9 cellular contexts compared by ENCODE assay signal in genomic region chr7:66013938-66014337, GRCh38. TPM values are rescaled to one million over a fixed set of nuclear protein-coding genes. Genes with fewer than 3 reads are reported as not detected.
DNase-seq lines count a peak whose midpoint lies in the region; ATAC-seq and TF ChIP-seq lines count a peak whose summit lies in the region.
"Had no signal": no experiment of that assay in that cellular context is flagged by ENCODE, and none has a peak within 500 bp of the region (broad histone marks: within the 10 kb centered on the region; RNA-seq: fewer than 3 reads in every experiment).

No MANE protein-coding gene starts in this region.

- TF ChIP-seq CTCF in A673 (conservative IDR thresholded peaks at IDR 0.05; ENCODE audit: low read depth, low read length) (peak; percentile 60), HEK293 (tag by site-specific recombination; IDR thresholded peaks at IDR 0.05) (no peak), WERI-Rb-1 (IDR thresholded peaks at IDR 0.05; ENCODE audit: low read depth, low read length) (peak; percentile 53), suprapubic skin (IDR thresholded peaks at IDR 0.05) (peak in 1 of 2 donors; percentile 33)

- H3K4me1 Mint-ChIP-seq in activated CD8-positive, alpha-beta T cell treated with anti-CD3 and anti-CD28 coated beads, Interleukin-2, amount 10 ng/mL, durations not matched to agents 7 days and 5 days (ENCODE audit: low read depth), result no peaks in the 10 kb centered on the region

- no peak for ATAC-seq in activated CD8-positive, alpha-beta T cell treated with anti-CD3 and anti-CD28 coated beads, Interleukin-2, amount 10 ng/mL, durations not matched to agents 7 days and 5 days
- ATAC-seq in GM21723 (IDR thresholded peaks at IDR 0.05; ENCODE audit: unreplicated experiment) (no peak), GM18505 (IDR thresholded peaks at IDR 0.05; ENCODE audit: unreplicated experiment) (no peak)
- ATAC-seq: GM12878 had no signal

- H3K4me3 Mint-ChIP-seq in activated CD8-positive, alpha-beta T cell treated with anti-CD3 and anti-CD28 coated beads, Interleukin-2, amount 10 ng/mL, durations not matched to agents 7 days and 5 days, result no peak overlapping the region

- intact Hi-C loops in A673 (cut with micrococcal nuclease; ENCODE audit: unreplicated experiment), result no loop called here

- no peaks in the 10 kb centered on the region for H3K27me3 ChIP-seq in A673 (replicated peaks; ENCODE audit: insufficient read depth, low read depth, low read length, poor library complexity)
- no peaks in the 10 kb centered on the region for H3K27me3 ChIP-seq in WERI-Rb-1 (ENCODE audit: insufficient read depth, low read depth, severe bottlenecking)
- H3K27me3 ChIP-seq in suprapubic skin, result no peaks in the 10 kb centered on the region

- WGBS in suprapubic skin, result 59% methylated on average over 5 of the region's 5 CpGs

- DNase-seq in A673 (ENCODE audit: low spot score) (peak; percentile 36), WERI-Rb-1 (peak; percentile 42), iPS-NIHi7 (ENCODE audit: extremely low spot score) (peak; percentile 44), suprapubic skin (ENCODE audit: low spot score in 2 of 2) (no peak)
- no peak for DNase-seq in activated CD8-positive, alpha-beta T cell treated with anti-CD3 and anti-CD28 coated beads, Interleukin-2, amount 10 ng/mL, durations not matched to agents 7 days and 5 days

- H3K27ac ChIP-seq in A673 (ENCODE audit: low read depth, low read length, poor library complexity, severe bottlenecking) (no peak overlapping the region), HEK293 (ENCODE audit: extremely low read depth, low read depth, low read length) (no peak overlapping the region), WERI-Rb-1 (no peak overlapping the region), suprapubic skin (no peak overlapping the region)

- no peak overlapping the region for H3K4me3 ChIP-seq in A673 (ENCODE audit: low read depth, low read length, poor library complexity, severe bottlenecking)
- H3K4me3 ChIP-seq in HEK293 (ENCODE audit: low read depth, low read length), result no peak overlapping the region
- no peak overlapping the region for H3K4me3 ChIP-seq in WERI-Rb-1 (ENCODE audit: low read depth, low read length)
- H3K4me3 ChIP-seq in suprapubic skin, result no peak overlapping the region
- H3K4me3 ChIP-seq: GM12878 had no signal

- H3K4me1 ChIP-seq in A673 (ENCODE audit: insufficient read depth, low read length, poor library complexity, severe bottlenecking), result no peaks in the 10 kb centered on the region
- H3K4me1 ChIP-seq in HEK293 (ENCODE audit: control insufficient read depth, insufficient read depth, low read length), result no peaks in the 10 kb centered on the region
- H3K4me1 ChIP-seq in suprapubic skin, result peaks cover 3% of the 10 kb centered on the region

- TF ChIP-seq POLR2A in suprapubic skin (IDR thresholded peaks at IDR 0.05) (no peak), GM18505 (IDR thresholded peaks at IDR 0.05; ENCODE audit: borderline replicate concordance, extremely low read depth, insufficient read depth, insufficient read length) (no peak)

- no peak overlapping the region for H3K27ac Mint-ChIP-seq in activated CD8-positive, alpha-beta T cell treated with anti-CD3 and anti-CD28 coated beads, Interleukin-2, amount 10 ng/mL, durations not matched to agents 7 days and 5 days

- H3K36me3 ChIP-seq in A673 (ENCODE audit: insufficient read depth, low read length, poor library complexity, severe bottlenecking) (no peaks in the 10 kb centered on the region), HEK293 (ENCODE audit: control insufficient read depth in 2 of 2, insufficient read depth in 1 of 2, low read length in 2 of 2) (no peaks in the 10 kb centered on the region), WERI-Rb-1 (no peaks in the 10 kb centered on the region), suprapubic skin (no peaks in the 10 kb centered on the region)

- TF ChIP-seq EP300 in suprapubic skin (IDR thresholded peaks at IDR 0.05), result no peak

- H3K27me3 Mint-ChIP-seq in activated CD8-positive, alpha-beta T cell treated with anti-CD3 and anti-CD28 coated beads, Interleukin-2, amount 10 ng/mL, durations not matched to agents 7 days and 5 days (ENCODE audit: low read depth), result peaks cover 2% of the 10 kb centered on the region

- H3K9me3 Mint-ChIP-seq in activated CD8-positive, alpha-beta T cell treated with anti-CD3 and anti-CD28 coated beads, Interleukin-2, amount 10 ng/mL, durations not matched to agents 7 days and 5 days (ENCODE audit: insufficient read depth), result no peaks in the 10 kb centered on the region

- H3K9me3 ChIP-seq in A673 (ENCODE audit: low read depth, low read length, poor library complexity, severe bottlenecking) (no peaks in the 10 kb centered on the region), HEK293 (ENCODE audit: control insufficient read depth, insufficient read depth, low read depth, low read length) (no peaks in the 10 kb centered on the region), WERI-Rb-1 (ENCODE audit: severe bottlenecking) (no peaks in the 10 kb centered on the region), suprapubic skin (no peaks in the 10 kb centered on the region)

- POLR2A ChIA-PET in A673 (lab: Charles Lee; ENCODE audit: low non-redundant PET), result no interaction called here
- POLR2A ChIA-PET in HEK293 (lab: Yijun Ruan, JAX), result interaction anchor here (0.5 kb wide), 1 partner anchor 55 kb away, joined by 4 read pairs; no protein-coding TSS in a partner anchor
- POLR2A ChIA-PET in activated CD8-positive, alpha-beta T cell treated with anti-CD3 and anti-CD28 coated beads, Interleukin-2, amount 10 ng/mL, durations not matched to agents 7 days and 5 days (lab: Charles Lee), result no interaction called here

- BruUV-seq in A673 (replicated peaks; lab: Mats Ljungman, UMichigan), result no TSS peak

- H3K36me3 Mint-ChIP-seq in activated CD8-positive, alpha-beta T cell treated with anti-CD3 and anti-CD28 coated beads, Interleukin-2, amount 10 ng/mL, durations not matched to agents 7 days and 5 days (ENCODE audit: low read depth), result no peaks in the 10 kb centered on the region

- CTCF ChIA-PET in A673 (lab: Charles Lee) (no interaction called here), HEK293 (lab: Yijun Ruan, JAX) (interaction anchor here (0.5 to 0.6 kb wide), 4 partner anchors 42 to 1063 kb away, joined by 3 read pairs; no protein-coding TSS in a partner anchor)
- CTCF ChIA-PET in activated CD8-positive, alpha-beta T cell treated with anti-CD3 and anti-CD28 coated beads, Interleukin-2, amount 10 ng/mL, durations not matched to agents 7 days and 5 days (lab: Charles Lee), result no interaction called here

TF ChIP-seq in HEK293, 187 proteins besides CTCF, POLR2A, EP300 and RAD21:
- TF ChIP-seq ZNF654 (tag by site-specific recombination; IDR thresholded peaks at IDR 0.05; ENCODE audit: low read depth), result peak; percentile 45; the same call in 1 of the 2 replicates
- no peak for TF ChIP-seq HOXD13 (CRISPR knock-in tag; IDR thresholded peaks at IDR 0.05; ENCODE audit: borderline replicate concordance)
- no peak for TF ChIP-seq FEZF1 (tag by site-specific recombination; IDR thresholded peaks at IDR 0.05)
- TF ChIP-seq ZSCAN23 (tag by site-specific recombination; IDR thresholded peaks at IDR 0.05), result no peak
- no peak for TF ChIP-seq ZNF280D (tag by site-specific recombination; IDR thresholded peaks at IDR 0.05)
- no peak for TF ChIP-seq BCL6B (tag by site-specific recombination; IDR thresholded peaks at IDR 0.05)
- no peak for TF ChIP-seq ZFP69B (tag by site-specific recombination; IDR thresholded peaks at IDR 0.05)

RNA-seq across cellular contexts. Expression of gene GUSB, which starts 31.9 kb away (rescaled TPM):
- 65.1 and 65.6 TPM in 2 replicates for total RNA-seq in A673 (2021)
- total RNA-seq in activated CD8-positive, alpha-beta T cell treated with anti-CD3 and anti-CD28 coated beads, Interleukin-2, amount 10 ng/mL, durations not matched to agents 7 days and 5 days, result 10 to 100 TPM; 72.2 to 77.2 TPM
- total RNA-seq in suprapubic skin, result 10 to 100 TPM; 10.7 to 27.1 (median 20.7) TPM

Comparison
In these comparisons a context has a peak if more than half of its experiments do, and no peak if none do; other contexts are left out.
1. DNase-seq: peak in A673 (single experiment), WERI-Rb-1 (single experiment) and iPS-NIHi7 (single experiment); none in activated CD8-positive, alpha-beta T cell treated with anti-CD3 and anti-CD28 coated beads, Interleukin-2, amount 10 ng/mL, durations not matched to agents 7 days and 5 days (single experiment) and suprapubic skin (0 of 2).